33 cellular contexts compared by ENCODE assay signal in the genomic region with DNA sequence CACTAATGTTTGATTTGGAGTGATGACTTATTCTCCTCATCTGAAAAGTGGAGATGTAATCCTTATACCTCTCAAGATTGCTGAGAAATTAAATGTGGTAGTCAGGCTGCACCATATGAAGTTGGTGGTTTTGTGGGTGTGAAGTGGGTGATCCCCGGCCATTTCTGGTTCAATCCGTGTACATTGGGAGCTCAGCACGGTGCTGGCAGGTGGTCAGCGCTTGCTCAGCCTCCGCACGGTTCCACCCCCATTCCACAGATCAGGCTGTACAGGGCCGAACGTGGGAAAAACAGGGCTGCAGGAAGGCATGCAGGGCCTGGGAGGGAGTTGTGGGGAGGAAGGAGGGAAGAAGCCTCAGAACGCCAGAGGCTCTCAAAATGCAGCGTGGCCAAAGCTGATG.
"Had no signal": no experiment of that assay in that cellular context is flagged by ENCODE, and none has a peak within 500 bp of the region (broad histone marks: within the 10 kb centered on the region; RNA-seq: fewer than 3 reads in every experiment).

No MANE protein-coding gene starts in this region.

- H3K4me3 Mint-ChIP-seq: activated CD4-positive, alpha-beta T cell treated with anti-CD3 and anti-CD28 coated beads for 36 hours; activated CD4-positive, alpha-beta T cell treated with anti-CD3 and anti-CD28 coated beads, Interleukin-2, amount 10 ng/mL, durations not matched to agents 7 days and 5 days; activated CD8-positive, alpha-beta T cell treated with anti-CD3 and anti-CD28 coated beads, Interleukin-2, amount 10 ng/mL, durations not matched to agents 7 days and 5 days; activated naive CD4-positive, alpha-beta T cell treated with anti-CD3 and anti-CD28 coated beads, Interleukin-2, amount 50 U/mL, for 24 hours; activated naive CD8-positive, alpha-beta T cell treated with anti-CD3 and anti-CD28 coated beads, Interleukin-2, amount 10 ng/mL, durations not matched to agents 7 days and 5 days; activated T-cell treated with anti-CD3 and anti-CD28 coated beads, Interleukin-2, amount 50 U/mL, for 24 hours; T-helper 1 cell treated with Interleukin-12 subunit alpha and Interleukin-12 subunit beta and Interleukin-4 antibody, amounts not matched to agents 30 μg/mL and 1 μg/mL, for 36 hours; T-helper 2 cell treated with Interferon-gamma antibody and Interleukin-4, amounts not matched to agents 5 μg/mL and 100 μg/mL, for 36 hours; WTC11 had no signal

- H3K9me3 Mint-ChIP-seq: activated CD4-positive, alpha-beta T cell treated with anti-CD3 and anti-CD28 coated beads, Interleukin-2, amount 10 ng/mL, durations not matched to agents 7 days and 5 days; activated naive CD4-positive, alpha-beta T cell treated with anti-CD3 and anti-CD28 coated beads, Interleukin-2, amount 50 U/mL, for 24 hours; activated naive CD8-positive, alpha-beta T cell treated with anti-CD3 and anti-CD28 coated beads, Interleukin-2, amount 10 ng/mL, durations not matched to agents 7 days and 5 days; activated T-cell treated with anti-CD3 and anti-CD28 coated beads, Interleukin-2, amount 50 U/mL, for 24 hours; activated T-helper 2 cell treated with anti-CD3 and anti-CD28 coated beads, Interferon-gamma antibody, Interleukin-2, Interleukin-4, amounts not matched to agents 10 μg/mL and 5 μg/mL and 100 μg/mL, durations not matched to agents 14 hours and 24 hours and 36 hours; T-helper 1 cell treated with Interleukin-12 subunit alpha and Interleukin-12 subunit beta and Interleukin-4 antibody, amounts not matched to agents 30 μg/mL and 1 μg/mL, for 36 hours; T-helper 2 cell treated with Interferon-gamma antibody and Interleukin-4, amounts not matched to agents 5 μg/mL and 100 μg/mL, for 36 hours had no signal

- H3K4me1 Mint-ChIP-seq: activated CD4-positive, alpha-beta T cell treated with anti-CD3 and anti-CD28 coated beads for 36 hours; activated CD4-positive, alpha-beta T cell treated with anti-CD3 and anti-CD28 coated beads, Interleukin-2, amount 10 ng/mL, durations not matched to agents 7 days and 5 days; activated naive CD8-positive, alpha-beta T cell treated with anti-CD3 and anti-CD28 coated beads, Interleukin-2, amount 10 ng/mL, durations not matched to agents 7 days and 5 days had no signal

- H3K4me2 ChIP-seq: KMS-11, PC-9, SK-N-SH had no signal

- ATAC-seq: activated CD4-positive, alpha-beta T cell treated with anti-CD3 and anti-CD28 coated beads for 36 hours; activated CD4-positive, CD25-positive, alpha-beta regulatory T cell treated with anti-CD3 and anti-CD28 coated beads, Interleukin-2, amount 50 U/mL, for 24 hours; activated CD8-positive, alpha-beta T cell treated with anti-CD3 and anti-CD28 coated beads, Interleukin-2, amount 10 ng/mL, durations not matched to agents 7 days and 5 days; WTC11 had no signal

- H3K27me3 ChIP-seq: ascending aorta, SJCRH30 had no signal

- H3K27ac ChIP-seq: ascending aorta, KMS-11, PC-9, SJCRH30 had no signal

- H2AFZ ChIP-seq: PC-9 had no signal

- H3K36me3 ChIP-seq: ascending aorta, SJCRH30 had no signal

- DNase-seq: activated CD4-positive, alpha-beta T cell treated with anti-CD3 and anti-CD28 coated beads for 36 hours; activated CD4-positive, alpha-beta T cell treated with anti-CD3 and anti-CD28 coated beads, Interleukin-2, amount 10 ng/mL, durations not matched to agents 7 days and 5 days; activated CD4-positive, alpha-beta T cell treated with anti-CD3 and anti-CD28 coated beads, Interleukin-2, amount 50 U/mL, for 48 hours; activated CD8-positive, alpha-beta T cell treated with anti-CD3 and anti-CD28 coated beads, Interleukin-2, amount 10 ng/mL, durations not matched to agents 7 days and 5 days; activated gamma-delta T cell; activated naive CD4-positive, alpha-beta T cell treated with Interleukin-2 at 50 U/mL for 16 hours; activated naive CD8-positive, alpha-beta T cell treated with anti-CD3 and anti-CD28 coated beads, Interleukin-2, amount 10 ng/mL, durations not matched to agents 7 days and 5 days; activated T-cell treated with anti-CD3 and anti-CD28 coated beads, Interleukin-2, amount 50 U/mL, for 24 hours; amygdala; caudate nucleus; MM.1S; MV-4-11; NCI-H1105; NCI-H1417 treated with DMSO at 0.1 percent for 48 hours; NCI-H187 treated with DMSO at 0.1 percent for 48 hours; NCI-H2081; NCI-H226; NCI-H446 treated with DMSO at 0.1 percent for 48 hours; NCI-H524; NCI-H69; NCI-H82; PC-9; Right ventricle myocardium superior; SJCRH30; SK-N-SH had no signal

- H3K9ac ChIP-seq: KMS-11, SK-N-SH had no signal

- H3K4me3 ChIP-seq: ascending aorta, PC-9, SJCRH30 had no signal

- H3K9me3 ChIP-seq: ascending aorta, SJCRH30, SK-N-SH had no signal

- H3K27ac Mint-ChIP-seq: activated CD4-positive, alpha-beta T cell treated with anti-CD3 and anti-CD28 coated beads for 36 hours; activated CD4-positive, alpha-beta T cell treated with anti-CD3 and anti-CD28 coated beads, Interleukin-2, amount 10 ng/mL, durations not matched to agents 7 days and 5 days; activated CD8-positive, alpha-beta T cell treated with anti-CD3 and anti-CD28 coated beads, Interleukin-2, amount 10 ng/mL, durations not matched to agents 7 days and 5 days; activated naive CD4-positive, alpha-beta T cell treated with anti-CD3 and anti-CD28 coated beads, Interleukin-2, amount 50 U/mL, for 24 hours; activated naive CD8-positive, alpha-beta T cell treated with anti-CD3 and anti-CD28 coated beads, Interleukin-2, amount 10 ng/mL, durations not matched to agents 7 days and 5 days; activated T-cell treated with anti-CD3 and anti-CD28 coated beads, Interleukin-2, amount 50 U/mL, for 24 hours; activated T-helper 2 cell treated with anti-CD3 and anti-CD28 coated beads, Interferon-gamma antibody, Interleukin-2, Interleukin-4, amounts not matched to agents 10 μg/mL and 5 μg/mL and 100 μg/mL, durations not matched to agents 14 hours and 24 hours and 36 hours; T-helper 1 cell treated with Interleukin-12 subunit alpha and Interleukin-12 subunit beta and Interleukin-4 antibody, amounts not matched to agents 30 μg/mL and 1 μg/mL, for 36 hours; T-helper 2 cell treated with Interferon-gamma antibody and Interleukin-4, amounts not matched to agents 5 μg/mL and 100 μg/mL, for 36 hours; WTC11 had no signal
